21 cellular contexts compared by ENCODE assay signal in the genomic region with DNA sequence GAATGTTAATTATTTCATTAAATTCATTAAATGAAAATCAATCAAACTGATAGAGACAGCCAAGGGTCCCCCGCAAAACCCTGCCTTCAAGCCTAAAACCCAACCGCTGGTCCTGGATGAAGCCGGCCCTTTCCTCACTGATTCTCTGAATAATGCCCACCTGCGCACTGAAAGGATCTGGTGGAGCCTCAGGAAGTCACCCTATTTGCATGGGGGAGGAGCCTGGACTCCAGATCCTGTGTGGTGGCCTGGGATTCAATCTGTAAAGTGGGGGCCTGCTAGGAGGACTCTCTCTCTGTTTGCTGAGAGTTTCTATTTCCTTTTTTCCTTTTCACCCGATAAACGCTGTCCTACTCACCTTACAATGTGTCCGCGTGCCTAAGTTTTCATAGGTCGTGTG.
"Had no signal": no experiment of that assay in that cellular context is flagged by ENCODE, and none has a peak within 500 bp of the region (broad histone marks: within the 10 kb centered on the region; RNA-seq: fewer than 3 reads in every experiment).

No MANE protein-coding gene starts in this region.

- ATAC-seq: activated CD8-positive, alpha-beta T cell treated with anti-CD3 and anti-CD28 coated beads for 36 hours; activated T-helper 17 cell treated with anti-CD3 and anti-CD28 coated beads, Interleukin-2, amount 50 U/mL, for 72 hours; foreskin keratinocyte; naive thymus-derived CD4-positive, alpha-beta T cell; pancreas; sciatic nerve; stimulated activated memory B cell treated with anti-CD40 and anti-IgM and Interleukin-4, amounts not matched to agents 10 μg/mL and 1 μg/mL and 100 μg/mL, for 72 hours had no signal

- H3K27me3 ChIP-seq: dorsolateral prefrontal cortex, hepatocyte, neutrophil, testis, upper lobe of left lung had no signal

- H3K4me3 ChIP-seq: dorsolateral prefrontal cortex, hepatocyte, pancreas, testis, upper lobe of left lung had no signal

- H3K36me3 ChIP-seq: neutrophil, pancreas, upper lobe of left lung had no signal

- H3K4me1 ChIP-seq: foreskin keratinocyte, pancreas, testis, upper lobe of left lung had no signal

- H3K9me3 ChIP-seq: neutrophil, pancreas, testis, upper lobe of left lung had no signal

- DNase-seq: activated CD4-positive, alpha-beta T cell treated with anti-CD3 and anti-CD28 coated beads, Interleukin-2, amount 10 ng/mL, durations not matched to agents 24 days and 14 days; activated CD4-positive, CD25-positive, alpha-beta regulatory T cell; activated CD8-positive, alpha-beta T cell treated with anti-CD3 and anti-CD28 coated beads for 36 hours; activated naive CD4-positive, alpha-beta T cell; activated naive CD8-positive, alpha-beta T cell treated with anti-CD3 and anti-CD28 coated beads for 36 hours; activated T-cell treated with anti-CD3 and anti-CD28 coated beads, Interleukin-2, amount 50 U/mL, for 1 hour; amniotic stem cell; caudate nucleus; dorsolateral prefrontal cortex; foreskin keratinocyte; mesenchymal stem cell; naive thymus-derived CD4-positive, alpha-beta T cell; pancreas; stimulated activated CD4-positive, alpha-beta T cell treated with anti-CD3 and anti-CD28 coated beads, Interleukin-4, amount 100 ng/mL, for 4 hours; testis; upper lobe of left lung had no signal

- H3K27ac ChIP-seq: dorsolateral prefrontal cortex, foreskin keratinocyte, hepatocyte, neutrophil, pancreas, testis, upper lobe of left lung had no signal
